ENCODE assay signal across 13 cellular contexts in genomic region chr10:22598488-22598887, GRCh38.
DNase-seq lines count a peak whose midpoint lies in the region; ATAC-seq and TF ChIP-seq lines count a peak whose summit lies in the region.
"Had no signal": no experiment of that assay in that cellular context is flagged by ENCODE, and none has a peak within 500 bp of the region (broad histone marks: within the 10 kb centered on the region; RNA-seq: fewer than 3 reads in every experiment).

No MANE protein-coding gene starts in this region.

- DNase-seq in HCT116 (ENCODE audit: low read depth, low spot score), result no peak
- no peak for DNase-seq in activated naive CD8-positive, alpha-beta T cell treated with anti-CD3 and anti-CD28 coated beads for 36 hours
- DNase-seq in lower lobe of right lung, result no peak
- DNase-seq in thyroid gland, result no peak
- no peak for DNase-seq in DMS153 treated with DMSO at 0.1 percent for 48 hours (lab: John Stamatoyannopoulos, UW; ENCODE audit: unreplicated experiment)
- no peak for DNase-seq in Caco-2
- DNase-seq: activated CD8-positive, alpha-beta memory T cell treated with anti-CD3 and anti-CD28 coated beads, Interleukin-2, amount 50 U/mL, for 4 hours; T-helper 9 cell had no signal

- peaks cover 16% of the 10 kb centered on the region for H3K36me3 ChIP-seq in BLaER1
- peaks cover 0 to 4% of the 10 kb centered on the region in 2 experiments; a peak in 1 of 4 replicates for H3K36me3 ChIP-seq in HCT116 (ENCODE audit: control insufficient read depth in 1 of 2, insufficient read depth in 2 of 2, low read length in 2 of 2)
- H3K36me3 ChIP-seq in lower lobe of right lung, result no peaks in the 10 kb centered on the region
- no peaks in the 10 kb centered on the region for H3K36me3 ChIP-seq in thyroid gland
- no peaks in the 10 kb centered on the region for H3K36me3 ChIP-seq in Caco-2 (ENCODE audit: control insufficient read depth, insufficient read depth, low read length)

- H3K4me1 ChIP-seq in BLaER1, result peaks cover 70% of the 10 kb centered on the region
- H3K4me1 ChIP-seq in HCT116 (ENCODE audit: control insufficient read depth in 1 of 2, insufficient read depth in 2 of 2, low read length in 2 of 2), result peaks cover 13 to 39% of the 10 kb centered on the region in 2 experiments
- H3K4me1 ChIP-seq in lower lobe of right lung, result peaks cover 17% of the 10 kb centered on the region
- peaks cover 0 to 23% of the 10 kb centered on the region in 2 donors for H3K4me1 ChIP-seq in thyroid gland
- no peaks in the 10 kb centered on the region for H3K4me1 ChIP-seq in Caco-2

- RAD21 ChIA-PET in HCT116 (lab: Charles Lee; ENCODE audit: low non-redundant PET in 1 of 2, low total read pairs in 2 of 2, uncharacterized antibody in 2 of 2, unreplicated experiment in 2 of 2), result no interaction called here

- no peak overlapping the region for H3K27ac ChIP-seq in BLaER1
- H3K27ac ChIP-seq in HCT116 (ENCODE audit: low read depth, low read length), result peak overlapping the region; percentile 64; the same call in 1 of the 2 replicates
- H3K27ac ChIP-seq in lower lobe of right lung, result no peak overlapping the region
- H3K27ac ChIP-seq in thyroid gland, result no peak overlapping the region
- H3K27ac ChIP-seq: epithelial cell of prostate had no signal

- TF ChIP-seq CTCF in HCT116 (IDR thresholded peaks at IDR 0.05 in 2 of 3, conservative IDR thresholded peaks at IDR 0.05 in 1 of 3; ENCODE audit: borderline replicate concordance in 1 of 3, insufficient read depth in 1 of 3, low read depth in 2 of 3, low read length in 2 of 3) (no peak), lower lobe of right lung (IDR thresholded peaks at IDR 0.05) (no peak), thyroid gland (IDR thresholded peaks at IDR 0.05) (no peak), Caco-2 (IDR thresholded peaks at IDR 0.05; ENCODE audit: insufficient read depth in 1 of 2, low read depth in 1 of 2, low read length in 1 of 2, severe bottlenecking in 1 of 2, unreplicated experiment in 1 of 2) (no peak)

- no peaks in the 10 kb centered on the region for H3K9me2 ChIP-seq in HCT116 (ENCODE audit: insufficient read depth)

- no peak for ATAC-seq in HCT116
- ATAC-seq in lower lobe of right lung, result peak; percentile 44 to 65
- ATAC-seq in HG03175 (IDR thresholded peaks at IDR 0.05; ENCODE audit: unreplicated experiment), result no peak

- intact Hi-C loops in HCT116 (cut with micrococcal nuclease), result no loop called here
- intact Hi-C loops in lower lobe of right lung (cut with DNase I), result no loop called here
- intact Hi-C loops in thyroid gland (cut with DNase I), result loop anchor here (10.0 kb wide), 1 partner anchor 126 kb away; no protein-coding TSS in a partner anchor
- intact Hi-C loops in Caco-2 (cut with micrococcal nuclease; ENCODE audit: unreplicated experiment), result no loop called here

- peaks cover 68% of the 10 kb centered on the region for H3K79me2 ChIP-seq in HCT116 (ENCODE audit: insufficient read depth, low read length)

- H4K20me1 ChIP-seq in BLaER1, result peaks cover 23% of the 10 kb centered on the region
- H4K20me1 ChIP-seq in HCT116 (ENCODE audit: insufficient read depth), result no peaks in the 10 kb centered on the region

- H3K4me3 Mint-ChIP-seq in activated naive CD8-positive, alpha-beta T cell treated with anti-CD3 and anti-CD28 coated beads for 36 hours, result no peak overlapping the region
- no peak overlapping the region for H3K4me3 Mint-ChIP-seq in Caco-2 (ENCODE audit: unreplicated experiment)
- H3K4me3 Mint-ChIP-seq: neural crest cell had no signal

- H3K27me3 ChIP-seq in BLaER1, result no peaks in the 10 kb centered on the region
- no peaks in the 10 kb centered on the region for H3K27me3 ChIP-seq in HCT116 (ENCODE audit: insufficient read depth, low read length)
- no peaks in the 10 kb centered on the region for H3K27me3 ChIP-seq in lower lobe of right lung (ENCODE audit: low read depth)
- no peaks in the 10 kb centered on the region for H3K27me3 ChIP-seq in thyroid gland
- H3K27me3 ChIP-seq in Caco-2 (replicated peaks; ENCODE audit: control insufficient read depth, insufficient read depth, low read length), result no peaks in the 10 kb centered on the region

- no peaks in the 10 kb centered on the region; the same call in 1 of the 2 replicates for H3K9me3 ChIP-seq in BLaER1
- no peaks in the 10 kb centered on the region for H3K9me3 ChIP-seq in HCT116 (ENCODE audit: control insufficient read depth in 1 of 2, insufficient read depth in 1 of 2, low read depth in 1 of 2, low read length in 2 of 2)
- H3K9me3 ChIP-seq in lower lobe of right lung, result no peaks in the 10 kb centered on the region
- H3K9me3 ChIP-seq in thyroid gland, result no peaks in the 10 kb centered on the region
- no peaks in the 10 kb centered on the region for H3K9me3 ChIP-seq in Caco-2

- POLR2A ChIA-PET in HCT116 (lab: Charles Lee), result no interaction called here
- POLR2A ChIA-PET in Caco-2 (lab: Charles Lee), result no interaction called here

- no peak for TF ChIP-seq RAD21 in HCT116 (IDR thresholded peaks at IDR 0.05; ENCODE audit: low read depth)

- H3K4me1 Mint-ChIP-seq in activated naive CD8-positive, alpha-beta T cell treated with anti-CD3 and anti-CD28 coated beads for 36 hours, result peaks cover 67% of the 10 kb centered on the region
- peaks cover 7% of the 10 kb centered on the region for H3K4me1 Mint-ChIP-seq in Caco-2 (ENCODE audit: low read depth, unreplicated experiment)

- BruUV-seq in HCT116 (replicated peaks; lab: Mats Ljungman, UMichigan) (no TSS peak), Caco-2 (replicated peaks; lab: Mats Ljungman, UMichigan) (no TSS peak)

- TF ChIP-seq POLR2A in HCT116 (IDR thresholded peaks at IDR 0.05; ENCODE audit: borderline replicate concordance, extremely low read depth, insufficient read depth, insufficient read length) (no peak), thyroid gland (IDR thresholded peaks at IDR 0.05) (no peak)

- 86 to 94% methylated on average over 3 of the region's 3 CpGs for WGBS in thyroid gland, 2 donors

- H3K9me3 Mint-ChIP-seq in activated naive CD8-positive, alpha-beta T cell treated with anti-CD3 and anti-CD28 coated beads for 36 hours, result no peaks in the 10 kb centered on the region
- no peaks in the 10 kb centered on the region for H3K9me3 Mint-ChIP-seq in Caco-2 (ENCODE audit: unreplicated experiment)
- H3K9me3 Mint-ChIP-seq: neural crest cell had no signal

- no peaks in the 10 kb centered on the region for H3K27me3 Mint-ChIP-seq in activated naive CD8-positive, alpha-beta T cell treated with anti-CD3 and anti-CD28 coated beads for 36 hours
- no peaks in the 10 kb centered on the region for H3K27me3 Mint-ChIP-seq in Caco-2 (ENCODE audit: insufficient read depth, unreplicated experiment)

- CTCF ChIA-PET in HCT116 (lab: Charles Lee), result no interaction called here
- CTCF ChIA-PET in Caco-2 (lab: Charles Lee), result no interaction called here

- H3K9ac ChIP-seq in BLaER1 (no peak overlapping the region), HCT116 (ENCODE audit: low read length) (no peak overlapping the region)

- H3K4me2 ChIP-seq in BLaER1 (peak overlapping the region; percentile 76), HCT116 (ENCODE audit: low read length) (peak overlapping the region; percentile 69)

- H3K27ac Mint-ChIP-seq in activated naive CD8-positive, alpha-beta T cell treated with anti-CD3 and anti-CD28 coated beads for 36 hours, result peak overlapping the region; percentile 66
- no peak overlapping the region for H3K27ac Mint-ChIP-seq in Caco-2 (ENCODE audit: unreplicated experiment)

- H3K4me3 ChIP-seq in BLaER1 (no peak overlapping the region), HCT116 (replicated peaks in 1 of 2; ENCODE audit: low read depth in 1 of 2, low read length in 2 of 2) (no peak overlapping the region), lower lobe of right lung (no peak overlapping the region), thyroid gland (replicated peaks in 1 of 3) (no peak overlapping the region), Caco-2 (ENCODE audit: low read depth, low read length) (no peak overlapping the region)
- H3K4me3 ChIP-seq: skin epidermis had no signal

- no peak overlapping the region for H2AFZ ChIP-seq in HCT116 (ENCODE audit: low read depth, low read length, poor library complexity, severe bottlenecking)

- H3K36me3 Mint-ChIP-seq in activated naive CD8-positive, alpha-beta T cell treated with anti-CD3 and anti-CD28 coated beads for 36 hours, result peaks cover 50% of the 10 kb centered on the region
- peaks cover 16% of the 10 kb centered on the region for H3K36me3 Mint-ChIP-seq in Caco-2 (ENCODE audit: insufficient read depth, unreplicated experiment)

TF ChIP-seq in HCT116, 20 proteins besides CTCF, POLR2A, EP300 and RAD21 (continues in another document):
- no peak for TF ChIP-seq REST (IDR thresholded peaks at IDR 0.05; ENCODE audit: low read depth)
- no peak for TF ChIP-seq SIN3A (IDR thresholded peaks at IDR 0.05; ENCODE audit: low read depth)
- no peak for TF ChIP-seq MAX (IDR thresholded peaks at IDR 0.05)
- no peak for TF ChIP-seq EZH2 (IDR thresholded peaks at IDR 0.05)
- no peak for TF ChIP-seq ZNF274 (IDR thresholded peaks at IDR 0.05; ENCODE audit: low read depth, low read length)

Comparison
In these comparisons a context has a peak if more than half of its experiments do, and no peak if none do; other contexts are left out.
1. ATAC-seq: peak in lower lobe of right lung (2 of 2); none in HCT116 (single experiment) and HG03175 (single experiment).